Comparison of ENCODE assay signal across 7 cellular contexts in the genomic region with DNA sequence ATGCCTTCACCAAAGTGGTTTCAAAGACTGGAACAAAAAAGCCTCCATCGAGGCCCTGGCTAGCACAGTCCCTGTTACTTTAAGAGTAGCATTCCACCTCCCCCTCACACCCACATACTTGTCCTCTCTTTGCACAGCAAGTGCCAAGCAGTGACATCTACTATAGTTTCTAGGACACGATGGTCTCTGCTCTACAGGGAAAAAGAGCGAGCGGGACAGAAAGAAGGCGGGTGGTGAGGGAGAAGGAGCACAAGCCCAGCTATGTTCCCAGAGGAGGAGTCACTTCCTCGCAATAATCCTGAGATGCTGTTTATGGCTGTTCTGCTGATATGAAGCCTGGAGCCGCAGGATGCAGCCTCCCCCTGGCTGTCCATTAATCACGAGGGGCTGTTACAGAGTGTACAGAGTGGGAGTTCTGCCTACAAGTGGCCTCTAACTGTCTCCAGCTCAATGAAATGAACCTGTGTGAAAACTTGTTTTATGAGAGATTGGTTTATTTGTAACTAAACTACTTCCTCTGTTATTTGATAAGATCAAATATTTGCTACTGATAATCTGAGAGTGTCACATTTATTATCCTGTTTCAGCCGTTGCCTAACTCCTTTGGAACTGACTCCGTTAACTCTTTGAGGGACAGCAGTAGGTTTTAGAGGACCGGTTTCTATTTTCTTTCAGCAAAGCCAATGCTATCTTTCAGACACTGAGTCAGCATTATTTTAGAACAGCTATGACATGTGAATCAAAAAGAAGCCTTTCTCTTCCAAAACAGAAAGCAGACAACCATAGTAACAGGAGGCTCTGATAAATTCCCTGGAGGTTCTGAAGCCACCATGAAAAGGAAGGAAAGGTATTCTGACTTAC.
DNase-seq lines count a peak whose midpoint lies in the region; ATAC-seq lines count a peak whose summit lies in the region.

No MANE protein-coding gene starts in this region.

- DNase-seq in LoVo (ENCODE audit: low spot score) (peak; percentile 60), cerebellum (ENCODE audit: low spot score) (peak; percentile 63), left colon (peak; percentile 70 to 89), superior temporal gyrus (ENCODE audit: extremely low spot score) (peak; percentile 93), RPMI8226 (no peak), activated T-cell treated with anti-CD3 and anti-CD28 coated beads for 4 hours (no peak)
- DNase-seq in activated CD4-positive, CD25-positive, alpha-beta regulatory T cell (lab: John Stamatoyannopoulos, UW) = no peak

- peak; percentile 93 for ATAC-seq in left colon

- intact Hi-C loops in left colon (cut with DNase I, micrococcal nuclease) = loop anchor here in 1 of 2 donors (10.0 kb wide), 1 partner anchor 202 kb away; no protein-coding TSS in a partner anchor

Comparison
In these comparisons a context has a peak if more than half of its experiments do, and no peak if none do; other contexts are left out.
1. DNase-seq: peak in LoVo (single experiment), cerebellum (single experiment), left colon (2 of 2) and superior temporal gyrus (single experiment); none in RPMI8226 (single experiment), activated T-cell treated with anti-CD3 and anti-CD28 coated beads for 4 hours (single experiment) and activated CD4-positive, CD25-positive, alpha-beta regulatory T cell (0 of 4).